ENCODE assay signal across 8 cellular contexts in genomic region chr2:43595603-43596412, GRCh38.
DNase-seq lines count a peak whose midpoint lies in the region; ATAC-seq and TF ChIP-seq lines count a peak whose summit lies in the region.

Gene THADA (minus strand): TSS chr2:43596038. CDS start chr2:43592392, 3,646 bp downstream.

- TF ChIP-seq POLR2A in GM18951 (IDR thresholded peaks at IDR 0.05; ENCODE audit: extremely low read depth, insufficient read depth, insufficient read length), result peak; percentile 99

- in situ Hi-C loops in GM18951 (cut with MboI; ENCODE audit: low sequenced_read_pairs, unreplicated experiment), result no loop called here

- DNase-seq in AG08395 (ENCODE audit: low spot score), result peak; percentile 98
- peak; percentile 99 for DNase-seq in NCI-H345 (lab: John Stamatoyannopoulos, UW)
- DNase-seq in activated CD4-positive, CD25-positive, alpha-beta regulatory T cell (lab: John Stamatoyannopoulos, UW), result peak; percentile 88 to 93 (median 90)
- peak; percentile 93 for DNase-seq in central memory CD4-positive, alpha-beta T cell
- peak; percentile 99 for DNase-seq in inferior parietal cortex (ENCODE audit: extremely low spot score)
- peak; percentile 96 to 99 for DNase-seq in stimulated activated CD4-positive, alpha-beta T cell treated with anti-CD3 and anti-CD28 coated beads, Interleukin-12 subunit alpha, Interleukin-12 subunit beta, amount 100 ng/mL, for 24 hours (ENCODE audit: low read depth in 2 of 2)

- peak; percentile 97 for ATAC-seq in HG03196 (IDR thresholded peaks at IDR 0.05; ENCODE audit: unreplicated experiment)

Comparison
In these comparisons a context has a peak if more than half of its experiments do, and no peak if none do; other contexts are left out.
1. Peak in every context shown above with its lines: DNase-seq and ATAC-seq.